Comparison of ENCODE assay signal across 10 cellular contexts in the genomic region with DNA sequence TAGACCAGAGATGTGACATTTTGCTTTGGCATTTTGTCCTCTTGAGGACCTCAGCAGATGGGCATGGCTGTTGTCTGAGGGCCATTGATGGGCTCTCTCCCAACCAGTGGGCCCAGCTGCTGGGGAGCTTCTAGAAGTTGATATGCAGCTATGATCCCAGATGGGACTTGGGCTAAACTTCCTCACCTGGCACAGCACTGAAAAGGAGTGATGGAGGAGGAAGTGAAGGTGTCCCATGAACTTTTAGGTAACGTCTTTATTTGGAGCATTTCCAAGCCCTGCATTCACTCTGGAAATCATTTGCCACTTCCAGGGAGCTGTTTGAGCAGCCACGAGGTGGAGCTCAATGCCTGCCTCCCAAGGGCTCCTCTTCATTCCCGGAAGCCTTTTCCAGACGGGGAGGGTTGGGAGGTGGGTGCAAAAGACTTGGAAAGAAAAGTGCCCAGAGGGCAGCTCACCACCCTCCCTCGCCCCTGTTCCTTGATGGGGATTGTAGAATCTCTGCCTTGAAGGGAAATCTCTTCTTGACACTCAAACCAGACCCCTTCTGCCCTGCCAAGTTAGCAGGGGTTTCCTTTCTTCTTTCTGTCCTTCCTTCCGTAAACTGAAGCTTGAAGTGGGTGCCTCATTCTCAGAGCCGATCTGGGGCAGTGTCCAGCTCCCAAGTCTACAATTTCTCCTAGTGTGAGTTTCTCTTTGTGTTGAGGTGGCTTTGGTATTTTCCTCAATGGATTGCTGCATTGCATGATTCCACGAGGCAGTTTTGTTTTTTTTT. TPM values are rescaled to one million over a fixed set of nuclear protein-coding genes. Genes with fewer than 3 reads are reported as not detected.
DNase-seq lines count a peak whose midpoint lies in the region; ATAC-seq, FAIRE-seq and TF ChIP-seq lines count a peak whose summit lies in the region.
"Had no signal": no experiment of that assay in that cellular context is flagged by ENCODE, and none has a peak within 500 bp of the region (broad histone marks: within the 10 kb centered on the region; RNA-seq: fewer than 3 reads in every experiment).

No MANE protein-coding gene starts in this region.

- POLR2A ChIA-PET in A549 (lab: Yijun Ruan, JAX) (interaction anchor here (1.0 kb wide), 1 partner anchor 14 kb away, joined by 6 read pairs; no protein-coding TSS in a partner anchor), Panc1 (lab: Charles Lee) (no interaction called here)

- H3K36me3 ChIP-seq in Panc1 (ENCODE audit: control insufficient read depth, insufficient read depth, low read length), result no peaks in the 10 kb centered on the region

- in situ Hi-C loops in Panc1 (cut with HindIII; ENCODE audit: low pct_unique_long_range_greater_than_20kb, low sequenced_read_pairs), result no loop called here

- H3K27me3 Mint-ChIP-seq in glutamatergic neuron (ENCODE audit: unreplicated experiment), result no peaks in the 10 kb centered on the region

- H3K27ac ChIP-seq in A549, result peak overlapping the region; percentile 35 to 78; a peak in 5 of 6 replicates
- no peak overlapping the region for H3K27ac ChIP-seq in Panc1 (ENCODE audit: low read length)

- TF ChIP-seq CTCF in A549 (IDR thresholded peaks at IDR 0.05), result peak; percentile 58
- TF ChIP-seq CTCF in Panc1 (IDR thresholded peaks at IDR 0.05), result peak; percentile 73
- TF ChIP-seq CTCF in glutamatergic neuron (IDR thresholded peaks at IDR 0.05; ENCODE audit: partially characterized antibody, unreplicated experiment), result no peak

- ATAC-seq in A549 (peak; percentile 77 to 87), Panc1 (peak; percentile 83), GM19395 (IDR thresholded peaks at IDR 0.05; ENCODE audit: unreplicated experiment) (no peak), GM18867 (IDR thresholded peaks at IDR 0.05; ENCODE audit: unreplicated experiment) (no peak)
- ATAC-seq: stimulated activated naive B cell treated with anti-CD40 and anti-IgM and Interleukin-4, amounts not matched to agents 10 μg/mL and 1 μg/mL and 100 μg/mL, for 72 hours had no signal

- no peaks in the 10 kb centered on the region for H3K36me3 Mint-ChIP-seq in glutamatergic neuron (ENCODE audit: unreplicated experiment)
- H3K36me3 Mint-ChIP-seq: stimulated activated naive B cell treated with anti-CD40 and anti-IgM and Interleukin-4, amounts not matched to agents 10 μg/mL and 1 μg/mL and 100 μg/mL, for 72 hours had no signal

- H3K4me3 Mint-ChIP-seq in glutamatergic neuron (ENCODE audit: unreplicated experiment), result no peak overlapping the region
- H3K4me3 Mint-ChIP-seq: stimulated activated naive B cell treated with anti-CD40 and anti-IgM and Interleukin-4, amounts not matched to agents 10 μg/mL and 1 μg/mL and 100 μg/mL, for 72 hours had no signal

- WGBS in A549 (ENCODE audit: missing lambda C conversion rate), result 14% methylated on average over 8 of the region's 8 CpGs

- no TSS peak for BruUV-seq in Panc1 (replicated peaks; lab: Mats Ljungman, UMichigan)

- no peak for TF ChIP-seq EP300 in A549 (IDR thresholded peaks at IDR 0.05)

- TF ChIP-seq POLR2A in A549 (IDR thresholded peaks at IDR 0.05; ENCODE audit: low read length) (no peak), H54 (IDR thresholded peaks at IDR 0.05; ENCODE audit: low read depth, low read length) (no peak)

- TF ChIP-seq RAD21 in A549 (conservative IDR thresholded peaks at IDR 0.05 in 1 of 2, IDR thresholded peaks at IDR 0.05 in 1 of 2), result peak; percentile 65 to 67

- H3K4me3 ChIP-seq in A549 (0 out of 3 replicates have a peak overlapping the region, but pooled peaks have one; percentile 17), Panc1 (ENCODE audit: low read depth in 2 of 2, low read length in 2 of 2) (peak overlapping the region in 1 of 2 experiments; percentile 40; a peak in 2 of 4 replicates)
- H3K4me3 ChIP-seq: lung had no signal

- H3K4me1 Mint-ChIP-seq in glutamatergic neuron (ENCODE audit: low read depth, unreplicated experiment), result peaks cover 18% of the 10 kb centered on the region

- H3K27me3 ChIP-seq in Panc1 (ENCODE audit: control insufficient read depth, insufficient read depth, low read length), result peaks cover 17% of the 10 kb centered on the region

- H3K9me3 ChIP-seq in A549, result no peaks in the 10 kb centered on the region
- H3K9me3 ChIP-seq in Panc1 (ENCODE audit: control insufficient read depth, insufficient read depth, low read depth, low read length), result no peaks in the 10 kb centered on the region

- FAIRE-seq in A549 (lab: Jason Lieb, UNC) (no peak), H54 (lab: Jason Lieb, UNC) (no peak)

- intact Hi-C loops in Panc1 (cut with micrococcal nuclease; ENCODE audit: unreplicated experiment), result no loop called here

- no peak overlapping the region for H3K27ac Mint-ChIP-seq in glutamatergic neuron (ENCODE audit: unreplicated experiment)
- H3K27ac Mint-ChIP-seq: stimulated activated naive B cell treated with anti-CD40 and anti-IgM and Interleukin-4, amounts not matched to agents 10 μg/mL and 1 μg/mL and 100 μg/mL, for 72 hours had no signal

- peak overlapping the region; percentile 68 for H3K4me2 ChIP-seq in A549

- H3K9me3 Mint-ChIP-seq in glutamatergic neuron (ENCODE audit: unreplicated experiment), result peaks cover 4% of the 10 kb centered on the region

- H3K4me1 ChIP-seq in A549 (no peaks in the 10 kb centered on the region), Panc1 (ENCODE audit: control insufficient read depth, insufficient read depth, low read length) (no peaks in the 10 kb centered on the region)

- CTCF ChIA-PET in A549 (lab: Yijun Ruan, JAX) (interaction anchor here (0.6 to 34.8 kb wide), 28 partner anchors 11 to 658 kb away, joined by 3 to 1932 read pairs (median 3); partner anchors contain the start of genes CXCL14, DCANP1, NEUROG1 and SLC25A48), Panc1 (lab: Charles Lee) (interaction anchor here (0.7 to 4.6 kb wide), 5 partner anchors 12 to 277 kb away, joined by 3 to 23 read pairs (median 12); no protein-coding TSS in a partner anchor)

- DNase-seq in A549 (ENCODE audit: low read depth in 1 of 2, low spot score in 1 of 2), result peak; percentile 62 to 81
- peak; percentile 65 for DNase-seq in H54 (ENCODE audit: insufficient read length, low spot score)
- no peak for DNase-seq in Panc1 (ENCODE audit: low read depth, low spot score)
- peak; percentile 42 for DNase-seq in glutamatergic neuron
- no peak for DNase-seq in inferior parietal cortex (ENCODE audit: extremely low spot score)
- no peak for DNase-seq in OCI-M2 (lab: John Stamatoyannopoulos, UW; ENCODE audit: unreplicated experiment)
- DNase-seq: stimulated activated naive B cell treated with anti-CD40 and anti-IgM and Interleukin-4, amounts not matched to agents 10 μg/mL and 1 μg/mL and 100 μg/mL, for 72 hours had no signal

TF ChIP-seq in A549, 52 proteins besides CTCF, POLR2A, EP300 and RAD21:
- no peak for TF ChIP-seq TP53 (CRISPR knock-in tag; IDR thresholded peaks at IDR 0.05)
- TF ChIP-seq SMC3 (IDR thresholded peaks at IDR 0.05), result peak; percentile 52; the same call in 1 of the 3 replicates

RNA-seq across cellular contexts. Expression of gene NEUROG1, which starts 18.1 kb away (rescaled TPM):
- polyA plus RNA-seq in A549 (2011; rRNA removed), result not detected in 2 replicates
- polyA plus RNA-seq in A549 (2012; cell fraction: cytosol; rRNA removed), result not detected in 2 replicates
- not detected in 2 replicates for polyA plus RNA-seq in A549 (2012; cell fraction: nucleus; rRNA removed)
- not detected in 3 replicates for polyA plus RNA-seq in A549 (2017; fragmentation: RNase III; extraction: RNeasy Plus Mini Kit Qiagen cat#74134 plus additional on column Dnase treatment)
- not detected in 2 replicates for polyA minus RNA-seq in A549 (2011; rRNA and poly(A)+ RNA removed)
- total RNA-seq in Panc1 (2021; ENCODE audit: unreplicated experiment), result not detected
- polyA plus RNA-seq in Panc1 (2012; ENCODE audit: insufficient read length), result not detected
- 222 TPM for total RNA-seq in glutamatergic neuron (ENCODE audit: unreplicated experiment)
- total RNA-seq: lung had no signal
- polyA plus RNA-seq: lung had no signal

RNA-seq across cellular contexts. Expression of gene CXCL14, which starts 24.9 kb away (rescaled TPM):
- polyA plus RNA-seq in A549 (2011; rRNA removed) (not detected in 2 replicates), A549 (2017; fragmentation: RNase III; extraction: RNeasy Plus Mini Kit Qiagen cat#74134 plus additional on column Dnase treatment) (0.12 to 0.15 TPM (median 0.13 TPM) in 3 replicates)
- 0.03 TPM in 2 replicates for polyA plus RNA-seq in A549 (2012; cell fraction: cytosol; rRNA removed)
- 0.04 and 0.06 TPM in 2 replicates for polyA plus RNA-seq in A549 (2012; cell fraction: nucleus; rRNA removed)
- polyA minus RNA-seq in A549 (2011; rRNA and poly(A)+ RNA removed), result not detected in 2 replicates
- total RNA-seq in Panc1 (2021; ENCODE audit: unreplicated experiment) (not detected), glutamatergic neuron (ENCODE audit: unreplicated experiment) (0.32 TPM)
- not detected for polyA plus RNA-seq in Panc1 (2012; ENCODE audit: insufficient read length)

Comparison
In these comparisons a context has a peak if more than half of its experiments do, and no peak if none do; other contexts are left out.
1. ATAC-seq: peak in A549 (2 of 2) and Panc1 (single experiment); none in GM19395 (single experiment) and GM18867 (single experiment).
2. DNase-seq: peak in A549 (2 of 2), H54 (single experiment) and glutamatergic neuron (single experiment); none in Panc1 (single experiment), inferior parietal cortex (single experiment) and OCI-M2 (single experiment).
3. RNA of gene NEUROG1, which starts 18.1 kb away (total RNA-seq): 222 TPM in glutamatergic neuron (single experiment); not detected in Panc1 (single experiment); every median in the first group is over 100 times any median in the second.